10 cellular contexts compared by ENCODE assay signal in genomic region chr14:99838555-99839193, GRCh38. TPM values are rescaled to one million over a fixed set of nuclear protein-coding genes. Genes with fewer than 3 reads are reported as not detected.
DNase-seq lines count a peak whose midpoint lies in the region; ATAC-seq and TF ChIP-seq lines count a peak whose summit lies in the region.
"Had no signal": no experiment of that assay in that cellular context is flagged by ENCODE, and none has a peak within 500 bp of the region (broad histone marks: within the 10 kb centered on the region; RNA-seq: fewer than 3 reads in every experiment).

No MANE protein-coding gene starts in this region.

- H3F3A ChIP-seq in PC-9 (ENCODE audit: insufficient read depth, low read depth): no peaks in the 10 kb centered on the region

- no peaks in the 10 kb centered on the region for H3K9me3 ChIP-seq in PC-9 (ENCODE audit: insufficient read depth, low read depth)
- H3K9me3 ChIP-seq: ovary, thoracic aorta had no signal

- no peak overlapping the region for H3K27ac ChIP-seq in PC-9
- H3K27ac ChIP-seq: ovary, thoracic aorta had no signal

- no peaks in the 10 kb centered on the region for H3K4me1 ChIP-seq in PC-9 (replicated peaks; ENCODE audit: insufficient read depth)

- POLR2A ChIA-PET in PC-9 (lab: Charles Lee; ENCODE audit: unreplicated experiment): interaction anchor here (0.7 kb wide), 1 partner anchor 13 kb away, joined by 6 read pairs; no protein-coding TSS in a partner anchor

- intact Hi-C loops in PC-9 (cut with micrococcal nuclease; ENCODE audit: unreplicated experiment): no loop called here

- TF ChIP-seq CTCF in PC-9 (conservative IDR thresholded peaks at IDR 0.05): no peak
- no peak for TF ChIP-seq CTCF in fibroblast of pulmonary artery (IDR thresholded peaks at IDR 0.05; ENCODE audit: low read length, missing control alignments)
- no peak for TF ChIP-seq CTCF in retinal pigment epithelial cell (conservative IDR thresholded peaks at IDR 0.05; ENCODE audit: low read depth, low read length)

- H2AFZ ChIP-seq in PC-9: no peak overlapping the region

- CTCF ChIA-PET in PC-9 (lab: Charles Lee): no interaction called here

- no peak overlapping the region for H3K4me2 ChIP-seq in PC-9

- H3K27me3 ChIP-seq in PC-9 (ENCODE audit: insufficient read depth, low read depth): no peaks in the 10 kb centered on the region
- H3K27me3 ChIP-seq: ovary had no signal

- peak; percentile 53 for DNase-seq in DMS53 (lab: John Stamatoyannopoulos, UW)
- DNase-seq in DMS53 treated with DMSO at 0.1 percent for 48 hours (lab: John Stamatoyannopoulos, UW; ENCODE audit: unreplicated experiment): no peak
- peak; percentile 3 to 57 for DNase-seq in PC-9
- peak; percentile 39 for DNase-seq in fibroblast of pulmonary artery (ENCODE audit: low read depth)
- DNase-seq in retinal pigment epithelial cell (ENCODE audit: low read depth): peak; percentile 26
- DNase-seq in CD1c-positive myeloid dendritic cell (ENCODE audit: extremely low spot score): no peak

- no peaks in the 10 kb centered on the region for H4K20me1 ChIP-seq in PC-9 (ENCODE audit: insufficient read depth)

- ATAC-seq in HG03521 (IDR thresholded peaks at IDR 0.05; ENCODE audit: unreplicated experiment) (no peak), HG02885 (IDR thresholded peaks at IDR 0.05; ENCODE audit: poor library complexity, unreplicated experiment) (no peak)

- H3K79me2 ChIP-seq in PC-9 (ENCODE audit: low read depth): no peaks in the 10 kb centered on the region

- H3K9me2 ChIP-seq in PC-9 (ENCODE audit: insufficient read depth): no peaks in the 10 kb centered on the region

- BruUV-seq in PC-9 (replicated peaks; lab: Mats Ljungman, UMichigan): no TSS peak

- H3K36me3 ChIP-seq in PC-9 (ENCODE audit: low read depth): no peaks in the 10 kb centered on the region
- H3K36me3 ChIP-seq: ovary, thoracic aorta had no signal

- H3K4me3 ChIP-seq in PC-9: no peak overlapping the region
- no peak overlapping the region for H3K4me3 ChIP-seq in fibroblast of pulmonary artery (replicated peaks; ENCODE audit: low read depth, low read length)
- no peak overlapping the region for H3K4me3 ChIP-seq in retinal pigment epithelial cell (ENCODE audit: low read length)
- H3K4me3 ChIP-seq: ovary, thoracic aorta had no signal

RNA-seq across cellular contexts. Expression of gene EML1, which starts 45.5 kb away (rescaled TPM):
- 1.8 and 2.4 TPM in 2 replicates for total RNA-seq in PC-9 (2021)

Comparison
In these comparisons a context has a peak if more than half of its experiments do, and no peak if none do; other contexts are left out.
1. DNase-seq: peak in DMS53 (single experiment), PC-9 (2 of 2), fibroblast of pulmonary artery (single experiment) and retinal pigment epithelial cell (single experiment); none in DMS53 treated with DMSO at 0.1 percent for 48 hours (single experiment) and CD1c-positive myeloid dendritic cell (single experiment).